In the genomic region with DNA sequence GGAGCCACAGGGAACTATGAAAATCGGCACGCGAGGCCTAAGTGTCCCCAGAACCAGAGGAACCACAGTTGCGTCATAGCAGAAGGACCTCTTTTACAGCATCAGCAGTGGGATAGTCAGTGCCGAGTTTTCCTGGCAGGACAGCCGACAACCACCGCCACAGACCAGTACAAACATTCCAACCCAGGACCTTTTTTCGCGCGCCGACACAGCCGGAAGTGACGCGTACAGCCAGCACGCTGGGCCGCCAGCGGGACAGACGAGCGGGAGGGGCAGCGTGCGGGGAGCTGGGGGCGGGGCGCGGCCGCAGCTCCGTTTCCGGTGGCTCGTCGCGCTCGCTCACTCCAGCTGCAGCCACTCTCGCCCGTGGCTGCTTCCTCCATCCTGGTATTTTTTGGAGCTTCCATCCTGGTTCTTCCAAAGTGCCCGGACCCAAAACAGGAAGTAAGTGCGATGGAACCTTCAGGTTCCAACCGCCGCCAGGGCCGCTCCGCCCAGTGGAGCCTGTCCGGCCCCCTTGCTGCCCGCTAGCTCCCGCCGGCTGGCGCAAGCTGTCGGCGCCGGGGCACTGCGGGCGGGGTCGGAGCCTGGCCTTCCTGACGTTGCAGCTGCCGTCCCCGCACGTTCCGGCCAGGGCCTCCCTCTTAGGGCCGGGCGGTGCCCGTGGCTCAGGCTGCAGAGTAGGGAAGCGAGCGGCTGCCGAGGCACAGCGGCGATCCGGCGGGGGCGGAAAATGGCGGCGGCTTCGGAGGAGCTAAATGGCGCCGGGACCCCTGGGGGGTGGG, we compare ENCODE assay signal across 8 cellular contexts. TPM values are rescaled to one million over a fixed set of nuclear protein-coding genes. Genes with fewer than 3 reads are reported as not detected.
DNase-seq lines count a peak whose midpoint lies in the region; ATAC-seq, FAIRE-seq and TF ChIP-seq lines count a peak whose summit lies in the region.

A gene with protein sequence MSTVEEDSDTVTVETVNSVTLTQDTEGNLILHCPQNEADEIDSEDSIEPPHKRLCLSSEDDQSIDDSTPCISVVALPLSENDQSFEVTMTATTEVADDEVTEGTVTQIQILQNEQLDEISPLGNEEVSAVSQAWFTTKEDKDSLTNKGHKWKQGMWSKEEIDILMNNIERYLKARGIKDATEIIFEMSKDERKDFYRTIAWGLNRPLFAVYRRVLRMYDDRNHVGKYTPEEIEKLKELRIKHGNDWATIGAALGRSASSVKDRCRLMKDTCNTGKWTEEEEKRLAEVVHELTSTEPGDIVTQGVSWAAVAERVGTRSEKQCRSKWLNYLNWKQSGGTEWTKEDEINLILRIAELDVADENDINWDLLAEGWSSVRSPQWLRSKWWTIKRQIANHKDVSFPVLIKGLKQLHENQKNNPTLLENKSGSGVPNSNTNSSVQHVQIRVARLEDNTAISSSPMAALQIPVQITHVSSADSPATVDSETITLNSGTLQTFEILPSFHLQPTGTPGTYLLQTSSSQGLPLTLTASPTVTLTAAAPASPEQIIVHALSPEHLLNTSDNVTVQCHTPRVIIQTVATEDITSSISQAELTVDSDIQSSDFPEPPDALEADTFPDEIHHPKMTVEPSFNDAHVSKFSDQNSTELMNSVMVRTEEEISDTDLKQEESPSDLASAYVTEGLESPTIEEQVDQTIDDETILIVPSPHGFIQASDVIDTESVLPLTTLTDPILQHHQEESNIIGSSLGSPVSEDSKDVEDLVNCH (plus strand): TSS at position 342 of the 785 bp plus-strand sequence. CDS start 12,489 bp downstream, outside the sequence.

- CTCF ChIA-PET in OCI-LY7 (lab: Charles Lee; ENCODE audit: unreplicated experiment) = interaction anchor here (0.5 to 1.2 kb wide), 2 partner anchors 67 to 1068 kb away, joined by 3 to 8 read pairs; a partner anchor contains a TSS

- FAIRE-seq in D721Med (lab: Jason Lieb, UNC) = no peak

- peaks cover 57% of the 10 kb centered on the region for H3K79me2 ChIP-seq in OCI-LY7 (ENCODE audit: insufficient read depth, low read depth, low read length)

- ATAC-seq in GM21526 (IDR thresholded peaks at IDR 0.05; ENCODE audit: low FRiP score, unreplicated experiment) = peak; percentile 80

- intact Hi-C loops in OCI-LY7 (cut with micrococcal nuclease; ENCODE audit: unreplicated experiment) = loop anchor here (1.0 to 5.0 kb wide), 6 partner anchors 67 to 940 kb away; a partner anchor contains a TSS

- BruUV-seq in OCI-LY7 (replicated peaks; lab: Mats Ljungman, UMichigan) = no TSS peak

- H3K27ac ChIP-seq in OCI-LY7 (ENCODE audit: low read depth, low read length, poor library complexity, severe bottlenecking) = peak within 1 kb of the TSS; percentile 81

- H3K9me2 ChIP-seq in OCI-LY7 (ENCODE audit: insufficient read depth, low read length) = no peaks in the 10 kb centered on the region

- H3K4me1 ChIP-seq in OCI-LY7 (ENCODE audit: insufficient read depth, low read length, poor library complexity, severe bottlenecking) = peaks cover 47% of the 10 kb centered on the region

- peak within 1 kb of the TSS; percentile 87 for H2AFZ ChIP-seq in OCI-LY7 (ENCODE audit: low read length)

- peaks cover 5% of the 10 kb centered on the region; the same call in 1 of the 2 replicates for H3K9me3 ChIP-seq in OCI-LY7 (ENCODE audit: low read length)

- DNase-seq in D721Med (ENCODE audit: insufficient read length, low spot score) = peak; percentile 53
- DNase-seq in HuH-7.5 (ENCODE audit: low spot score) = peak; percentile 76
- peak; percentile 93 for DNase-seq in OCI-LY7 (ENCODE audit: low spot score)
- DNase-seq in activated T-cell treated with anti-CD3 and anti-CD28 coated beads for 1 hour (ENCODE audit: low read depth) = peak; percentile 79
- DNase-seq in epidermal melanocyte (ENCODE audit: insufficient read length, low spot score) = peak; percentile 66
- DNase-seq in middle frontal gyrus (ENCODE audit: extremely low spot score, low spot score) = peak; percentile 91
- peak; percentile 83 to 85 for DNase-seq in stimulated activated CD8-positive, alpha-beta memory T cell treated with anti-CD3 and anti-CD28 coated beads, Interleukin-2, amount 100 ng/mL, for 48 hours (ENCODE audit: low read depth in 2 of 2)

- peak within 1 kb of the TSS; percentile 93 for H3K4me3 ChIP-seq in OCI-LY7 (ENCODE audit: low read depth, low read length, poor library complexity, severe bottlenecking)

- H3K4me2 ChIP-seq in OCI-LY7 (ENCODE audit: low read length) = peak within 1 kb of the TSS; percentile 83

- POLR2A ChIA-PET in OCI-LY7 (lab: Charles Lee) = interaction anchor here (0.6 to 10.6 kb wide), 21 partner anchors 9 to 841 kb away, joined by 3 to 192 read pairs (median 4); a partner anchor contains a TSS

- peaks cover 42% of the 10 kb centered on the region for H3K36me3 ChIP-seq in OCI-LY7 (ENCODE audit: insufficient read depth, low read length)

- TF ChIP-seq CTCF in D721Med (IDR thresholded peaks at IDR 0.05; ENCODE audit: insufficient read depth, missing control alignments) (no peak), OCI-LY7 (conservative IDR thresholded peaks at IDR 0.05; ENCODE audit: low read length) (no peak)

- H4K20me1 ChIP-seq in OCI-LY7 (ENCODE audit: insufficient read depth, low read length) = peaks cover 39% of the 10 kb centered on the region

RNA-seq across cellular contexts. Expression of the gene that starts here (rescaled TPM):
- 111 and 123 TPM in 2 replicates for total RNA-seq in OCI-LY7 (2014; rRNA removed; shearing (Covaris generic))
- 188 and 197 TPM in 2 replicates for total RNA-seq in OCI-LY7 (2022)

Comparison
In these comparisons a context has a peak if more than half of its experiments do, and no peak if none do; other contexts are left out.
1. Peak in every context shown above with its lines: DNase-seq, ATAC-seq, H3K4me3 ChIP-seq and H3K27ac ChIP-seq.